32 cellular contexts compared by ENCODE assay signal in genomic region chr10:33790506-33791283, GRCh38.
DNase-seq lines count a peak whose midpoint lies in the region; ATAC-seq, FAIRE-seq and TF ChIP-seq lines count a peak whose summit lies in the region.
"Had no signal": no experiment of that assay in that cellular context is flagged by ENCODE, and none has a peak within 500 bp of the region (broad histone marks: within the 10 kb centered on the region; RNA-seq: fewer than 3 reads in every experiment).

No MANE protein-coding gene starts in this region.

- H3K9ac ChIP-seq in astrocyte (ENCODE audit: low read length) = no peak overlapping the region
- H3K9ac ChIP-seq in neuronal stem cell (ENCODE audit: low read depth, low read length, poor library complexity) = no peak overlapping the region

- no peaks in the 10 kb centered on the region for H3K36me3 Mint-ChIP-seq in astrocyte (ENCODE audit: low read depth, unreplicated experiment)
- H3K36me3 Mint-ChIP-seq: activated naive CD4-positive, alpha-beta T cell treated with anti-CD3 and anti-CD28 coated beads, Interleukin-2, amount 10 ng/mL, durations not matched to agents 7 days and 5 days; naive thymus-derived CD8-positive, alpha-beta T cell had no signal

- no peak overlapping the region for H4K8ac ChIP-seq in neuronal stem cell (ENCODE audit: low read depth, low read length)

- H3K4me1 ChIP-seq in right atrium auricular region = peaks cover 0 to 12% of the 10 kb centered on the region in 2 donors
- H3K4me1 ChIP-seq in astrocyte (ENCODE audit: insufficient read depth, low read length) = no peaks in the 10 kb centered on the region
- H3K4me1 ChIP-seq in neuronal stem cell (ENCODE audit: control insufficient read depth in 2 of 2, insufficient read depth in 1 of 2, low read depth in 1 of 2, low read length in 2 of 2) = peaks cover 8 to 17% of the 10 kb centered on the region in 2 donors
- peaks cover 0 to 6% (median 2%) of the 10 kb centered on the region in 4 donors for H3K4me1 ChIP-seq in tibial nerve
- H3K4me1 ChIP-seq: adrenal gland, colonic mucosa, lower lobe of right lung, pancreas, spleen, uterus had no signal

- H3K4ac ChIP-seq in neuronal stem cell (ENCODE audit: low read length) = no peak overlapping the region

- H3K27me3 ChIP-seq in right atrium auricular region (no peaks in the 10 kb centered on the region), astrocyte (ENCODE audit: insufficient read depth, low read length) (no peaks in the 10 kb centered on the region), neuronal stem cell (ENCODE audit: control insufficient read depth in 3 of 3, insufficient read depth in 3 of 3, low read depth in 1 of 3, low read length in 3 of 3) (no peaks in the 10 kb centered on the region), tibial nerve (no peaks in the 10 kb centered on the region)
- H3K27me3 ChIP-seq: adrenal gland, colonic mucosa, pancreas, spleen, uterus had no signal

- no peak for TF ChIP-seq EP300 in tibial nerve (IDR thresholded peaks at IDR 0.05)

- intact Hi-C loops in Right ventricle myocardium inferior (cut with DNase I) = no loop called here

- H3K9me3 Mint-ChIP-seq in astrocyte (ENCODE audit: unreplicated experiment) = no peaks in the 10 kb centered on the region
- H3K9me3 Mint-ChIP-seq: activated CD8-positive, alpha-beta T cell treated with anti-CD3 and anti-CD28 coated beads for 36 hours; activated naive CD4-positive, alpha-beta T cell treated with anti-CD3 and anti-CD28 coated beads, Interleukin-2, amount 10 ng/mL, durations not matched to agents 7 days and 5 days; CD4-positive, alpha-beta T cell; HFFc6; stimulated activated naive CD8-positive, alpha-beta T cell treated with anti-CD3 and anti-CD28 coated beads, Interleukin-15, Interleukin-2, amounts not matched to agents 100 ng/mL and 50 ng/mL, for 24 hours had no signal

- no peak for TF ChIP-seq POLR2A in tibial nerve (IDR thresholded peaks at IDR 0.05)

- H3K79me2 ChIP-seq in astrocyte (ENCODE audit: insufficient read depth, low read length) = no peaks in the 10 kb centered on the region

- H3K9me3 ChIP-seq in right atrium auricular region (no peaks in the 10 kb centered on the region), astrocyte (ENCODE audit: insufficient read depth, low read depth, low read length) (no peaks in the 10 kb centered on the region), neuronal stem cell (replicated peaks in 1 of 2; ENCODE audit: control insufficient read depth in 2 of 2, insufficient read depth in 1 of 2, low read depth in 1 of 2, low read length in 2 of 2) (peaks cover 0 to 2% of the 10 kb centered on the region in 2 donors), tibial nerve (peaks cover 0 to under 1% (median 0%) of the 10 kb centered on the region in 4 donors)
- H3K9me3 ChIP-seq: adrenal gland, colonic mucosa, lower lobe of right lung, pancreas, spleen, thoracic aorta, uterus had no signal

- no peak overlapping the region for H3K27ac Mint-ChIP-seq in astrocyte (ENCODE audit: unreplicated experiment)
- H3K27ac Mint-ChIP-seq: activated CD8-positive, alpha-beta T cell treated with anti-CD3 and anti-CD28 coated beads for 36 hours; activated naive CD4-positive, alpha-beta T cell treated with anti-CD3 and anti-CD28 coated beads, Interleukin-2, amount 10 ng/mL, durations not matched to agents 7 days and 5 days; CD4-positive, alpha-beta T cell; HFFc6; naive thymus-derived CD8-positive, alpha-beta T cell; stimulated activated naive CD8-positive, alpha-beta T cell treated with anti-CD3 and anti-CD28 coated beads, Interleukin-15, Interleukin-2, amounts not matched to agents 100 ng/mL and 50 ng/mL, for 24 hours had no signal

- no peak overlapping the region for H2BK5ac ChIP-seq in neuronal stem cell (ENCODE audit: low read length)

- H3K4me1 Mint-ChIP-seq in astrocyte (ENCODE audit: low read depth, unreplicated experiment) = peaks cover 3% of the 10 kb centered on the region
- H3K4me1 Mint-ChIP-seq: activated naive CD4-positive, alpha-beta T cell treated with anti-CD3 and anti-CD28 coated beads, Interleukin-2, amount 10 ng/mL, durations not matched to agents 7 days and 5 days had no signal

- peak overlapping the region; percentile 5 for H3K18ac ChIP-seq in neuronal stem cell (ENCODE audit: low read length)

- H3K27me3 Mint-ChIP-seq in astrocyte (ENCODE audit: low read depth, unreplicated experiment) = no peaks in the 10 kb centered on the region
- H3K27me3 Mint-ChIP-seq: activated CD8-positive, alpha-beta T cell treated with anti-CD3 and anti-CD28 coated beads for 36 hours; activated naive CD4-positive, alpha-beta T cell treated with anti-CD3 and anti-CD28 coated beads, Interleukin-2, amount 10 ng/mL, durations not matched to agents 7 days and 5 days; CD4-positive, alpha-beta T cell; naive thymus-derived CD8-positive, alpha-beta T cell; stimulated activated naive CD8-positive, alpha-beta T cell treated with anti-CD3 and anti-CD28 coated beads, Interleukin-15, Interleukin-2, amounts not matched to agents 100 ng/mL and 50 ng/mL, for 24 hours had no signal

- no peak overlapping the region for H3K4me3 Mint-ChIP-seq in astrocyte (ENCODE audit: unreplicated experiment)
- H3K4me3 Mint-ChIP-seq: activated CD8-positive, alpha-beta T cell treated with anti-CD3 and anti-CD28 coated beads for 36 hours; activated naive CD4-positive, alpha-beta T cell treated with anti-CD3 and anti-CD28 coated beads, Interleukin-2, amount 10 ng/mL, durations not matched to agents 7 days and 5 days; CD4-positive, alpha-beta T cell; HFFc6; naive thymus-derived CD8-positive, alpha-beta T cell; stimulated activated naive CD8-positive, alpha-beta T cell treated with anti-CD3 and anti-CD28 coated beads, Interleukin-15, Interleukin-2, amounts not matched to agents 100 ng/mL and 50 ng/mL, for 24 hours had no signal

- H2AFZ ChIP-seq in astrocyte (ENCODE audit: low read depth, low read length) (no peak overlapping the region), neuronal stem cell (ENCODE audit: low read length) (peak overlapping the region; percentile 14)

- H3K27ac ChIP-seq in right atrium auricular region (no peak overlapping the region), astrocyte (ENCODE audit: low read depth, low read length) (no peak overlapping the region), neuronal stem cell (replicated peaks; ENCODE audit: low read length) (no peak overlapping the region), tibial nerve (no peak overlapping the region)
- H3K27ac ChIP-seq: adrenal gland, colonic mucosa, lower lobe of right lung, spleen, thoracic aorta, uterus had no signal

- no peaks in the 10 kb centered on the region for H3K79me1 ChIP-seq in neuronal stem cell (ENCODE audit: low read depth, low read length)

- no peak for TF ChIP-seq CTCF in right atrium auricular region (IDR thresholded peaks at IDR 0.05)
- TF ChIP-seq CTCF in astrocyte (IDR thresholded peaks at IDR 0.05; ENCODE audit: insufficient read depth, low read depth, low read length) = no peak
- TF ChIP-seq CTCF in fibroblast of mammary gland (conservative IDR thresholded peaks at IDR 0.05; ENCODE audit: control insufficient read depth, insufficient read depth, low read depth, low read length) = no peak
- TF ChIP-seq CTCF in tibial nerve (IDR thresholded peaks at IDR 0.05) = no peak

- no CpG with 5 or more reads among the region's 13 CpGs for WGBS in neuronal stem cell (ENCODE audit: extremely low coverage in 2 of 2, insufficient read length in 2 of 2, insufficient replicate concordance in 1 of 2), 2 donors
- 25 to 37% methylated on average over 13 of the region's 13 CpGs for WGBS in tibial nerve, 2 donors

- no peak overlapping the region for H2AK5ac ChIP-seq in neuronal stem cell (ENCODE audit: low read depth, low read length)

- no peak overlapping the region for H2BK15ac ChIP-seq in neuronal stem cell (ENCODE audit: low read length)

- H4K20me1 ChIP-seq in astrocyte (ENCODE audit: insufficient read depth, low read length) = no peaks in the 10 kb centered on the region

- DNase-seq in Right ventricle myocardium inferior (ENCODE audit: missing footprints) (no peak), right atrium auricular region (ENCODE audit: low spot score) (no peak), astrocyte (ENCODE audit: low read depth) (peak; percentile 39), fibroblast of mammary gland (ENCODE audit: low read depth) (peak; percentile 20), neuronal stem cell (ENCODE audit: low spot score) (no peak), urothelium cell line (ENCODE audit: low spot score) (no peak), tibial nerve (ENCODE audit: low spot score in 2 of 2) (no peak)
- DNase-seq: 8988T; activated CD4-positive, alpha-beta T cell treated with anti-CD3 and anti-CD28 coated beads for 1 hour; activated CD8-positive, alpha-beta T cell treated with anti-CD3 and anti-CD28 coated beads for 36 hours; activated naive CD4-positive, alpha-beta T cell treated with anti-CD3 and anti-CD28 coated beads, Interleukin-2, amount 10 ng/mL, durations not matched to agents 7 days and 5 days; adrenal gland; CD4-positive, alpha-beta T cell; colonic mucosa; effector CD4-positive, alpha-beta T cell; HFFc6; kidney; lower lobe of right lung; naive thymus-derived CD8-positive, alpha-beta T cell; NCI-H1092; NCI-H2029 treated with DMSO at 0.1 percent for 48 hours; NK-92 treated with Interleukin-12 subunit alpha and Interleukin-12 subunit beta, amount 100 ng/mL, for 24 hours; pancreas; retina; spleen; stimulated activated CD4-positive, alpha-beta T cell treated with anti-CD3 and anti-CD28 coated beads, Interleukin-2, amount 100 ng/mL, for 24 hours; stimulated activated CD8-positive, alpha-beta memory T cell treated with anti-CD3 and anti-CD28 coated beads, Interleukin-4, amount 100 ng/mL, for 48 hours; T-helper 2 cell; uterus had no signal

- no peak overlapping the region for H3K14ac ChIP-seq in neuronal stem cell (ENCODE audit: low read length)

- ATAC-seq in Right ventricle myocardium inferior = peak; percentile 44
- no peak for ATAC-seq in HG03432 (IDR thresholded peaks at IDR 0.05; ENCODE audit: unreplicated experiment)
- ATAC-seq: activated CD8-positive, alpha-beta T cell treated with anti-CD3 and anti-CD28 coated beads for 36 hours; lower lobe of right lung; naive thymus-derived CD8-positive, alpha-beta T cell had no signal

- H2BK12ac ChIP-seq in neuronal stem cell (ENCODE audit: low read length) = no peak overlapping the region

- FAIRE-seq in astrocyte (lab: Jason Lieb, UNC) = no peak
- FAIRE-seq in urothelium cell line (lab: Jason Lieb, UNC) = no peak
- FAIRE-seq: kidney, pancreas had no signal

- H3K23ac ChIP-seq in neuronal stem cell (ENCODE audit: low read depth, low read length, poor library complexity) = no peak overlapping the region

- H3K36me3 ChIP-seq in right atrium auricular region (no peaks in the 10 kb centered on the region), astrocyte (ENCODE audit: insufficient read depth, low read length) (no peaks in the 10 kb centered on the region), neuronal stem cell (replicated peaks in 1 of 2; ENCODE audit: control insufficient read depth in 2 of 2, insufficient read depth in 2 of 2, low read length in 2 of 2) (no peaks in the 10 kb centered on the region), tibial nerve (no peaks in the 10 kb centered on the region)
- H3K36me3 ChIP-seq: adrenal gland, colonic mucosa, lower lobe of right lung, pancreas, spleen, thoracic aorta, uterus had no signal

- H3K4me2 ChIP-seq in astrocyte (ENCODE audit: low read length) (peak overlapping the region; percentile 0), neuronal stem cell (ENCODE audit: insufficient read depth, low read length, poor library complexity, severe bottlenecking) (no peak overlapping the region)

- H3K4me3 ChIP-seq in right atrium auricular region (no peak overlapping the region), astrocyte (ENCODE audit: insufficient read depth, low read depth, low read length) (no peak overlapping the region), fibroblast of mammary gland (ENCODE audit: control insufficient read depth, low read depth, low read length) (no peak overlapping the region), neuronal stem cell (ENCODE audit: low read length in 2 of 2) (no peak overlapping the region), tibial nerve (no peak overlapping the region)
- H3K4me3 ChIP-seq: adrenal gland, colonic mucosa, lower lobe of right lung, pancreas, spleen, thoracic aorta, uterus had no signal

- no peak overlapping the region for H4K91ac ChIP-seq in neuronal stem cell (ENCODE audit: low read depth, low read length, poor library complexity)

- H2BK120ac ChIP-seq in neuronal stem cell (ENCODE audit: low read depth, low read length) = no peak overlapping the region

Comparison
In these comparisons a context has a peak if more than half of its experiments do, and no peak if none do; other contexts are left out.
1. DNase-seq: peak in astrocyte (single experiment) and fibroblast of mammary gland (single experiment); none in Right ventricle myocardium inferior (single experiment), right atrium auricular region (single experiment), neuronal stem cell (single experiment), urothelium cell line (single experiment) and tibial nerve (0 of 2).